Comparison of ENCODE assay signal across 15 cellular contexts in the genomic region with DNA sequence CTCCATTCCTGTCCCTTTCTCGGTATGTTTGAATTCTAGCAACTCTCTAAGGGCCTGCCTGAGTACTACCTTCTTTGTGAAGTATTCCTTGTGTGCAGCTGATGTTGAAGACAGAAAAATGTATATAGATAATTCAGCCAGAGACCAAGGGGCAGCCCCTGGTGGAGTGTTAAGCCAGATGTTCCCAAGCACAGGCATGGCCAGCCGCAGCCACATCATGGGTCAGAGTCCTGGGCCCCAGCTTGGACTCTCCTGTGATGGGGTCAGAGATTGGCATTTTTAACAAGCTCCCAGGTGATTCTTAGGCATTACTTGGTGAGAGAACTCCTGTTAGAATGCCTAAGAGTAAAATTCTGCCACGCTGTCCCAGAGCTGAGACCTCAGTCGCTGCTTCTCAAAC.
"Had no signal": no experiment of that assay in that cellular context is flagged by ENCODE, and none has a peak within 500 bp of the region (broad histone marks: within the 10 kb centered on the region; RNA-seq: fewer than 3 reads in every experiment).

No MANE protein-coding gene starts in this region.

- H3K4me3 Mint-ChIP-seq: brain; effector memory CD8-positive, alpha-beta T cell; nephron progenitor cell; stimulated activated effector memory CD8-positive, alpha-beta T cell treated with anti-CD3 and anti-CD28 coated beads, Interleukin-12 subunit alpha, Interleukin-12 subunit beta, amount 100 ng/mL, for 72 hours had no signal

- H3K27ac ChIP-seq: heart right ventricle, pancreas, SK-N-MC, skin epidermis, upper lobe of left lung had no signal

- DNase-seq: activated gamma-delta T cell treated with Interleukin-2 at 50 U/mL for 16 hours; activated T-cell treated with anti-CD3 and anti-CD28 coated beads for 4 hours; effector memory CD8-positive, alpha-beta T cell; heart right ventricle; mesenchymal stem cell; mucosa of descending colon; nephron progenitor cell; pancreas; right cardiac atrium; upper lobe of left lung had no signal

- H3K27me3 ChIP-seq: pancreas, upper lobe of left lung had no signal

- H3K4me1 ChIP-seq: pancreas, upper lobe of left lung had no signal

- H3K4me3 ChIP-seq: heart right ventricle, mucosa of descending colon, pancreas, SK-N-MC, skin epidermis, upper lobe of left lung had no signal

- H3K4me1 Mint-ChIP-seq: brain had no signal

- H3K36me3 Mint-ChIP-seq: brain; stimulated activated effector memory CD8-positive, alpha-beta T cell treated with anti-CD3 and anti-CD28 coated beads, Interleukin-12 subunit alpha, Interleukin-12 subunit beta, amount 100 ng/mL, for 72 hours had no signal

- ATAC-seq: heart right ventricle, pancreas, right cardiac atrium had no signal

- H3K27ac Mint-ChIP-seq: brain; nephron progenitor cell; stimulated activated effector memory CD8-positive, alpha-beta T cell treated with anti-CD3 and anti-CD28 coated beads, Interleukin-12 subunit alpha, Interleukin-12 subunit beta, amount 100 ng/mL, for 72 hours had no signal

- H3K9me3 ChIP-seq: heart right ventricle, mucosa of descending colon, pancreas, upper lobe of left lung had no signal

- H3K27me3 Mint-ChIP-seq: activated naive CD4-positive, alpha-beta T cell treated with anti-CD3 and anti-CD28 coated beads, Interleukin-2, amount 50 U/mL, for 24 hours; effector memory CD8-positive, alpha-beta T cell had no signal

- H3K36me3 ChIP-seq: heart right ventricle, pancreas, upper lobe of left lung had no signal

- H3K9me3 Mint-ChIP-seq: activated naive CD4-positive, alpha-beta T cell treated with anti-CD3 and anti-CD28 coated beads, Interleukin-2, amount 50 U/mL, for 24 hours; effector memory CD8-positive, alpha-beta T cell; stimulated activated effector memory CD8-positive, alpha-beta T cell treated with anti-CD3 and anti-CD28 coated beads, Interleukin-12 subunit alpha, Interleukin-12 subunit beta, amount 100 ng/mL, for 72 hours had no signal
